ENCODE assay signal across 2 cellular contexts in genomic region chr21:45863751-45864150, GRCh38.
TF ChIP-seq lines count a peak whose summit lies in the region.

No MANE protein-coding gene starts in this region.

TF ChIP-seq in IMR-90, 13 proteins besides CTCF, POLR2A, EP300 and RAD21:
- TF ChIP-seq CHD1 (IDR thresholded peaks at IDR 0.05; ENCODE audit: low read depth, low read length) (no peak), RCOR1 (IDR thresholded peaks at IDR 0.05; ENCODE audit: insufficient replicate concordance, low read length) (no peak), MAZ (IDR thresholded peaks at IDR 0.05; ENCODE audit: borderline replicate concordance, low read depth, low read length) (no peak), NFE2L2 (IDR thresholded peaks at IDR 0.05; ENCODE audit: low read depth, low read length) (no peak), USF2 (IDR thresholded peaks at IDR 0.05; ENCODE audit: low read depth, low read length) (no peak)

TF ChIP-seq in H1, 55 proteins besides CTCF, POLR2A, EP300 and RAD21:
- no peak for TF ChIP-seq RXRA (IDR thresholded peaks at IDR 0.05; ENCODE audit: insufficient read depth, low read depth, low read length)
- no peak for TF ChIP-seq SIX5 (IDR thresholded peaks at IDR 0.05; ENCODE audit: low read depth, low read length)
- TF ChIP-seq RBBP5 (IDR thresholded peaks at IDR 0.05; ENCODE audit: borderline replicate concordance, low read depth, low read length): no peak
- no peak for TF ChIP-seq EZH2 (IDR thresholded peaks at IDR 0.05; ENCODE audit: low read depth, low read length, severe bottlenecking)
- TF ChIP-seq SP1 (IDR thresholded peaks at IDR 0.05; ENCODE audit: low read depth, low read length): no peak
- no peak for TF ChIP-seq JUN (IDR thresholded peaks at IDR 0.05; ENCODE audit: low read depth, low read length)
- TF ChIP-seq E2F6 (IDR thresholded peaks at IDR 0.05): no peak
- no peak for TF ChIP-seq SIN3A (conservative IDR thresholded peaks at IDR 0.05 in 1 of 2, IDR thresholded peaks at IDR 0.05 in 1 of 2; ENCODE audit: low read depth in 1 of 2, low read length in 2 of 2)
- TF ChIP-seq BRCA1 (IDR thresholded peaks at IDR 0.05; ENCODE audit: low read depth, low read length): no peak
- no peak for TF ChIP-seq NRF1 (IDR thresholded peaks at IDR 0.05; ENCODE audit: low read depth, low read length)
- TF ChIP-seq GTF2F1 (IDR thresholded peaks at IDR 0.05; ENCODE audit: borderline replicate concordance, low read depth, low read length): no peak
- no peak for TF ChIP-seq CREB1 (IDR thresholded peaks at IDR 0.05)
- no peak for TF ChIP-seq HDAC6 (IDR thresholded peaks at IDR 0.05; ENCODE audit: low read depth, low read length)
- TF ChIP-seq KDM1A (IDR thresholded peaks at IDR 0.05; ENCODE audit: borderline replicate concordance, low read length): no peak
- TF ChIP-seq EGR1 (IDR thresholded peaks at IDR 0.05; ENCODE audit: borderline replicate concordance, low read depth, low read length): no peak
- TF ChIP-seq SRF (IDR thresholded peaks at IDR 0.05; ENCODE audit: low read depth, low read length): no peak
- no peak for TF ChIP-seq KDM5A (IDR thresholded peaks at IDR 0.05; ENCODE audit: low read length)
- no peak for TF ChIP-seq SP2 (IDR thresholded peaks at IDR 0.05; ENCODE audit: low read length)
- no peak for TF ChIP-seq SUZ12 (IDR thresholded peaks at IDR 0.05; ENCODE audit: low read length)
